Comparison of ENCODE assay signal across 8 cellular contexts in the genomic region with DNA sequence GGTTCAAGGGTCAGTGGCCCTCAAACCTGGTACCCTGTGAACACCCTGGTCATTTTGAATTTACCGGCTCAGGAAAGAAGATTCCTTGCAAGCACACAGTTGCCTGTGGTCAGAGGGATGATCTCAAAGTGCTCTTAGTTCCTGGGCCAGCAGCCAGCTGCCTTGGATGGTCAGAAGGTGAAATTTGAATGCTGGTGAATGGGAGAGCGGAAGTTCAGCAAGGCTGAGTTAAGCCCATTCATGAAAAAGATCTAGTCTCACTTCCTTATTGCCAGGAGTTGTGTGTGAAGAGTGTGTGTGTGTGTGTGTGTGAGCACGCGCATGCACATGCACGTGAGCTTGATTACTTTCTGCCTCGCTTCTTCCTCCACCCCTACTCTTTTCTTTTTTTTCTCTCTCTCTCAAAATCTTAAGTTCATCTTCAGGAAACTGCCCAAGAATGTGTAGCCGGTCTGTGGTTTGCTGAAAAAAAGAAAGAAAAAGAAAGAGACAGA.
DNase-seq lines count a peak whose midpoint lies in the region; ATAC-seq lines count a peak whose summit lies in the region.

No MANE protein-coding gene starts in this region.

- peaks cover 0 to 3% of the 10 kb centered on the region in 2 donors for H3K9me3 Mint-ChIP-seq in activated naive CD4-positive, alpha-beta T cell treated with anti-CD3 and anti-CD28 coated beads, Interleukin-2, amount 50 U/mL, for 72 hours

- in situ Hi-C loops in G401 (cut with HindIII; ENCODE audit: low sequenced_read_pairs) = no loop called here

- ATAC-seq in GM21360 (IDR thresholded peaks at IDR 0.05; ENCODE audit: unreplicated experiment) = peak; percentile 41
- no peak for ATAC-seq in activated naive CD4-positive, alpha-beta T cell treated with anti-CD3 and anti-CD28 coated beads, Interleukin-2, amount 50 U/mL, for 72 hours

- peak overlapping the region; percentile 87 to 95 for H3K27ac Mint-ChIP-seq in activated naive CD4-positive, alpha-beta T cell treated with anti-CD3 and anti-CD28 coated beads, Interleukin-2, amount 50 U/mL, for 72 hours

- peak; percentile 7 for DNase-seq in G401 (ENCODE audit: low spot score)
- peak; percentile 41 for DNase-seq in HT1080 (ENCODE audit: low read depth)
- DNase-seq in activated naive CD4-positive, alpha-beta T cell treated with anti-CD3 and anti-CD28 coated beads, Interleukin-2, amount 50 U/mL, for 72 hours (ENCODE audit: low spot score in 2 of 2) = no peak
- DNase-seq in kidney tubule cell (ENCODE audit: low spot score) = peak; percentile 79
- DNase-seq in NCI-H187 treated with DMSO at 0.1 percent for 48 hours (lab: John Stamatoyannopoulos, UW) = no peak
- DNase-seq in NCI-H524 treated with DMSO at 0.1 percent for 48 hours (lab: John Stamatoyannopoulos, UW) = no peak
- no peak for DNase-seq in NCI-H774 (lab: John Stamatoyannopoulos, UW)

- H3K36me3 Mint-ChIP-seq in activated naive CD4-positive, alpha-beta T cell treated with anti-CD3 and anti-CD28 coated beads, Interleukin-2, amount 50 U/mL, for 72 hours = peaks cover 0 to 5% of the 10 kb centered on the region in 2 donors

Comparison
In these comparisons a context has a peak if more than half of its experiments do, and no peak if none do; other contexts are left out.
1. DNase-seq: peak in G401 (single experiment), HT1080 (single experiment) and kidney tubule cell (single experiment); none in activated naive CD4-positive, alpha-beta T cell treated with anti-CD3 and anti-CD28 coated beads, Interleukin-2, amount 50 U/mL, for 72 hours (0 of 2), NCI-H187 treated with DMSO at 0.1 percent for 48 hours (single experiment), NCI-H524 treated with DMSO at 0.1 percent for 48 hours (single experiment) and NCI-H774 (single experiment).